ENCODE assay signal across 16 cellular contexts in genomic region chr4:91622925-91623600, GRCh38.
DNase-seq lines count a peak whose midpoint lies in the region; ATAC-seq and TF ChIP-seq lines count a peak whose summit lies in the region.
"Had no signal": no experiment of that assay in that cellular context is flagged by ENCODE, and none has a peak within 500 bp of the region (broad histone marks: within the 10 kb centered on the region; RNA-seq: fewer than 3 reads in every experiment).

No MANE protein-coding gene starts in this region.

- H3K79me2 ChIP-seq in H9 (ENCODE audit: insufficient read depth, low read length), result peaks cover 16% of the 10 kb centered on the region; the same call in 1 of the 2 replicates

- no peak overlapping the region for H2BK5ac ChIP-seq in H9 (ENCODE audit: insufficient read length, low read length)

- no peak overlapping the region for H2BK12ac ChIP-seq in H9 (ENCODE audit: insufficient read length, low read depth, low read length)

- no peaks in the 10 kb centered on the region for H3K23me2 ChIP-seq in H9 (ENCODE audit: insufficient read length, low read depth, low read length, poor library complexity, severe bottlenecking)

- H3K36me3 ChIP-seq in HUES64 (ENCODE audit: insufficient read depth, low read length), result 0 out of 2 replicates have a peak, but pooled peaks cover 3% of the 10 kb centered on the region
- peaks cover 11% of the 10 kb centered on the region for H3K36me3 ChIP-seq in iPS-15b (ENCODE audit: control insufficient read depth, insufficient read depth, low read length)
- H3K36me3 ChIP-seq: BLaER1 had no signal

- no peaks in the 10 kb centered on the region for H3K9me3 ChIP-seq in H9 (ENCODE audit: control insufficient read depth, low read depth, low read length)
- no peaks in the 10 kb centered on the region for H3K9me3 ChIP-seq in HUES64 (ENCODE audit: insufficient read depth, low read depth, low read length)
- H3K9me3 ChIP-seq in iPS-15b (ENCODE audit: control insufficient read depth, insufficient read depth, low read length), result no peaks in the 10 kb centered on the region
- H3K9me3 ChIP-seq in T-helper 17 cell (ENCODE audit: control insufficient read depth, low read length, poor library complexity, severe bottlenecking), result no peaks in the 10 kb centered on the region
- H3K9me3 ChIP-seq: A549, BLaER1, Caco-2 had no signal

- no peak overlapping the region for H2BK120ac ChIP-seq in H9 (ENCODE audit: low read depth, low read length, poor library complexity, severe bottlenecking)

- no peak overlapping the region for H2BK15ac ChIP-seq in H9 (ENCODE audit: low read depth, low read length)

- no peaks in the 10 kb centered on the region for H3K27me3 Mint-ChIP-seq in H9 (ENCODE audit: low read depth)
- no peaks in the 10 kb centered on the region for H3K27me3 Mint-ChIP-seq in T-helper 17 cell
- no peaks in the 10 kb centered on the region for H3K27me3 Mint-ChIP-seq in activated naive CD4-positive, alpha-beta T cell treated with anti-CD3 and anti-CD28 coated beads, Interleukin-2, amount 10 ng/mL, durations not matched to agents 7 days and 5 days
- H3K27me3 Mint-ChIP-seq: IgD-negative memory B cell had no signal

- H4K8ac ChIP-seq in H9 (replicated peaks; ENCODE audit: insufficient read length, low read depth, low read length), result no peak overlapping the region

- H2AFZ ChIP-seq in H9 (ENCODE audit: low read length), result no peak overlapping the region

- no peak for ATAC-seq in T-helper 17 cell
- ATAC-seq: A549 had no signal

- no peak overlapping the region for H3K4ac ChIP-seq in H9 (ENCODE audit: low read depth, low read length)

- H3K4me1 Mint-ChIP-seq in H9 (peaks cover 29 to 48% of the 10 kb centered on the region in 2 experiments), T-helper 17 cell (no peaks in the 10 kb centered on the region)
- no peaks in the 10 kb centered on the region for H3K4me1 Mint-ChIP-seq in activated naive CD4-positive, alpha-beta T cell treated with anti-CD3 and anti-CD28 coated beads, Interleukin-2, amount 10 ng/mL, durations not matched to agents 7 days and 5 days
- H3K4me1 Mint-ChIP-seq: CD8-positive, alpha-beta memory T cell; IgD-negative memory B cell had no signal

- peak overlapping the region; percentile 38 for H3K4me2 ChIP-seq in H9 (ENCODE audit: insufficient read depth, insufficient read length, low read length)
- H3K4me2 ChIP-seq: A549, BLaER1 had no signal

- H3K27ac ChIP-seq in H9 (ENCODE audit: insufficient read length, low read depth, low read length), result peak overlapping the region; percentile 53
- H3K27ac ChIP-seq in HUES64 (ENCODE audit: low read depth, low read length), result peak overlapping the region; percentile 72
- H3K27ac ChIP-seq: A549, BLaER1, HL-60 had no signal

- H2BK20ac ChIP-seq in H9 (ENCODE audit: low read depth, low read length, poor library complexity, severe bottlenecking), result no peak overlapping the region

- H3K14ac ChIP-seq in H9 (ENCODE audit: insufficient read depth, low read length), result no peak overlapping the region

- no peaks in the 10 kb centered on the region for H4K20me1 ChIP-seq in H9 (ENCODE audit: control insufficient read depth, insufficient read depth, insufficient read length)
- H4K20me1 ChIP-seq: BLaER1 had no signal

- H2AK5ac ChIP-seq in H9 (ENCODE audit: insufficient read length, low read length), result no peak overlapping the region

- H3K27ac Mint-ChIP-seq in H9 (peak overlapping the region; percentile 49 to 100 (median 95)), T-helper 17 cell (no peak overlapping the region)
- H3K27ac Mint-ChIP-seq in activated naive CD4-positive, alpha-beta T cell treated with anti-CD3 and anti-CD28 coated beads, Interleukin-2, amount 10 ng/mL, durations not matched to agents 7 days and 5 days, result no peak overlapping the region
- H3K27ac Mint-ChIP-seq: CD8-positive, alpha-beta memory T cell; IgD-negative memory B cell had no signal

- no peak for TF ChIP-seq CTCF in H9 (conservative IDR thresholded peaks at IDR 0.05)

- H3T11ph ChIP-seq in H9 (ENCODE audit: low read length), result no peak overlapping the region

- H3K9me3 Mint-ChIP-seq in H9, result peaks cover 7 to 19% of the 10 kb centered on the region in 2 experiments
- peaks cover 23% of the 10 kb centered on the region for H3K9me3 Mint-ChIP-seq in activated naive CD4-positive, alpha-beta T cell treated with anti-CD3 and anti-CD28 coated beads, Interleukin-2, amount 10 ng/mL, durations not matched to agents 7 days and 5 days

- H3K4me3 ChIP-seq in HUES64 (ENCODE audit: low read length) (peak overlapping the region; percentile 6; the same call in 1 of the 2 replicates), iPS-15b (ENCODE audit: low read depth, low read length) (peak overlapping the region; percentile 0)
- H3K4me3 ChIP-seq: A549, BLaER1 had no signal

- H3K18ac ChIP-seq in H9 (ENCODE audit: insufficient read length, low read depth, low read length), result no peak overlapping the region

- H3K56ac ChIP-seq in H9 (ENCODE audit: insufficient read length, low read depth, low read length), result no peak overlapping the region

- peaks cover 3% of the 10 kb centered on the region for H3K79me1 ChIP-seq in H9 (ENCODE audit: insufficient read depth, low read depth, low read length, poor library complexity, severe bottlenecking)

- no peak for DNase-seq in H9
- DNase-seq in T-helper 17 cell, result no peak
- no peak for DNase-seq in superior temporal gyrus (ENCODE audit: extremely low spot score)
- DNase-seq in activated naive CD4-positive, alpha-beta T cell treated with anti-CD3 and anti-CD28 coated beads, Interleukin-2, amount 10 ng/mL, durations not matched to agents 7 days and 5 days, result no peak
- DNase-seq: AML-193; Caco-2; CD8-positive, alpha-beta memory T cell; DND-41; GF-D8; KG1 had no signal

- H4K5ac ChIP-seq in H9 (ENCODE audit: insufficient read length, low read depth, low read length), result no peak overlapping the region

- no peak overlapping the region for H3K23ac ChIP-seq in H9 (ENCODE audit: insufficient read length, low read depth, low read length)

- H3K27me3 ChIP-seq in H9 (ENCODE audit: insufficient read depth, low read length) (no peaks in the 10 kb centered on the region), HUES64 (ENCODE audit: insufficient read depth, low read length) (no peaks in the 10 kb centered on the region), iPS-15b (ENCODE audit: control insufficient read depth, insufficient read depth, low read length) (no peaks in the 10 kb centered on the region)
- H3K27me3 ChIP-seq: BLaER1 had no signal

- H3K36me3 Mint-ChIP-seq in H9 (ENCODE audit: insufficient read depth in 1 of 3, low read depth in 3 of 3) (peaks cover 39 to 47% (median 42%) of the 10 kb centered on the region in 3 experiments), T-helper 17 cell (ENCODE audit: low read depth) (no peaks in the 10 kb centered on the region)
- no peaks in the 10 kb centered on the region for H3K36me3 Mint-ChIP-seq in activated naive CD4-positive, alpha-beta T cell treated with anti-CD3 and anti-CD28 coated beads, Interleukin-2, amount 10 ng/mL, durations not matched to agents 7 days and 5 days
- H3K36me3 Mint-ChIP-seq: CD8-positive, alpha-beta memory T cell; IgD-negative memory B cell had no signal

- CTCF ChIA-PET in activated naive CD4-positive, alpha-beta T cell treated with anti-CD3 and anti-CD28 coated beads, Interleukin-2, amount 10 ng/mL, durations not matched to agents 7 days and 5 days (lab: Charles Lee), result no interaction called here

- H4K91ac ChIP-seq in H9 (ENCODE audit: insufficient read length, low read depth, low read length), result no peak overlapping the region

- H3K9ac ChIP-seq in H9 (ENCODE audit: extremely low read depth, insufficient read length, low read length), result no peak overlapping the region
- no peak overlapping the region; the same call in 1 of the 2 replicates for H3K9ac ChIP-seq in HUES64 (ENCODE audit: low read depth, low read length)
- no peak overlapping the region for H3K9ac ChIP-seq in iPS-15b (ENCODE audit: low read depth, low read length)
- H3K9ac ChIP-seq: BLaER1 had no signal

- H3K4me3 Mint-ChIP-seq in H9, result peak overlapping the region; percentile 96 to 97
- no peak overlapping the region for H3K4me3 Mint-ChIP-seq in T-helper 17 cell
- no peak overlapping the region for H3K4me3 Mint-ChIP-seq in activated naive CD4-positive, alpha-beta T cell treated with anti-CD3 and anti-CD28 coated beads, Interleukin-2, amount 10 ng/mL, durations not matched to agents 7 days and 5 days
- H3K4me3 Mint-ChIP-seq: CD8-positive, alpha-beta memory T cell; IgD-negative memory B cell had no signal

- WGBS in H9 (ENCODE audit: extremely low coverage, insufficient read length, low lambda C conversion rate), result no CpG with 5 or more reads among the region's 3 CpGs
- 84% methylated on average over 3 of the region's 3 CpGs for WGBS in HUES64

- H3K4me1 ChIP-seq in H9 (ENCODE audit: insufficient read depth, low read length) (peaks cover 7% of the 10 kb centered on the region; the same call in 1 of the 2 replicates), HUES64 (ENCODE audit: insufficient read depth, low read length) (peaks cover 12% of the 10 kb centered on the region), iPS-15b (ENCODE audit: control insufficient read depth, insufficient read depth, low read length) (peaks cover 8% of the 10 kb centered on the region)
- H3K4me1 ChIP-seq: A549, BLaER1, Caco-2 had no signal

Comparison
In these comparisons a context has a peak if more than half of its experiments do, and no peak if none do; other contexts are left out.
1. H3K27ac Mint-ChIP-seq: peak in H9 (3 of 3); none in T-helper 17 cell (single experiment) and activated naive CD4-positive, alpha-beta T cell treated with anti-CD3 and anti-CD28 coated beads, Interleukin-2, amount 10 ng/mL, durations not matched to agents 7 days and 5 days (single experiment).
2. H3K4me3 Mint-ChIP-seq: peak in H9 (2 of 2); none in T-helper 17 cell (single experiment) and activated naive CD4-positive, alpha-beta T cell treated with anti-CD3 and anti-CD28 coated beads, Interleukin-2, amount 10 ng/mL, durations not matched to agents 7 days and 5 days (single experiment).